ENCODE assay signal across 22 cellular contexts in the genomic region with DNA sequence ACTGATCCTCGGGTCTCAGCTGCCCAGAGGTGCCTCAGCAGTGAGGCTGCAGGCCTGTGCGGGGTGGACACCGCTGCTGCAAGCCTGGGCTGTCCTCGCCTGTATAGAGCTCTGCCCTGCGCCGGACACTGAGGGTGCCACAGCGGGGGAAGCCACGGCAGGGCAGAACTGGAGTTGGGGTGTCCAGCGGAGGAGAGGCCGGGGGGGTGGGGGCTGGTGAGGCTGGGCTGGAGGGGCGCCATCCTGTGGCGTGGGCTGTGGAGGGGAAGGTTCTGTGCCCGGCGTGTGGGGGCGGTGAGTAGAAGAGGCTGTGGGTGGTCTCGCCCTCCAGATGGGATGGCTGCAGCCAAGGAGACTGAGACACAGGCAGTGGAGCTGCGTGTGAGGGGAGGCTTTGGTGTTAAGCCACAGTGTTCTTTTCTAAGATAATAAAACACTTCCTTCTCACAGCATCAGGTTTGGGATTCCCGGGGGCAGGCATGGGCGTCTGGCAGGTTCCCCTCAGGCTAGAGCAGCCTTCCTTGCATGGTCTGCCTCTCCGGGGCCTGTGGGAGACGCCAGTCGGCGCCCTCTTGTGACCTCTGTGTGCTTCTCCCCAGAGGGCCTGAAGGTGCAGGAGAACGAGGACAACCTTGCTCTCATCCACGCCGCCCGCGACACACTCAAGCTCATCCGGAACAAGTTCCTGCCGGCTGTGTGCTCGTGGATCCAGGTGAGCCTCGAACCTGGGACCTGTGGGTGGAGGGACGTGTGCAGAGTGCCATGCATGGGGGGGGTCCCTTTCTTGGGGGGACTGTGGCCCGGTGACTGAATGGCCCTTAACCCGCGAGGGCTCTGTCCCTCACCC. TPM values are rescaled to one million over a fixed set of nuclear protein-coding genes. Genes with fewer than 3 reads are reported as not detected.
"Had no signal": no experiment of that assay in that cellular context is flagged by ENCODE, and none has a peak within 500 bp of the region (broad histone marks: within the 10 kb centered on the region; RNA-seq: fewer than 3 reads in every experiment).

No MANE protein-coding gene starts in this region.

- ATAC-seq: activated CD4-positive, alpha-beta T cell treated with anti-CD3 and anti-CD28 coated beads for 36 hours; activated CD8-positive, alpha-beta memory T cell treated with anti-CD3 and anti-CD28 coated beads, Interleukin-2, amount 10 ng/mL, durations not matched to agents 7 days and 5 days; heart right ventricle; left cardiac atrium had no signal

- H3K4me3 ChIP-seq: cardiac muscle cell, esophagus squamous epithelium, heart right ventricle, lung, tibial artery had no signal

- H3K9me3 ChIP-seq: esophagus squamous epithelium, heart right ventricle, tibial artery had no signal

- DNase-seq: activated CD4-positive, alpha-beta memory T cell treated with anti-CD3 and anti-CD28 coated beads for 36 hours; activated CD4-positive, alpha-beta T cell treated with anti-CD3 and anti-CD28 coated beads for 36 hours; activated CD8-positive, alpha-beta memory T cell treated with anti-CD3 and anti-CD28 coated beads, Interleukin-2, amount 10 ng/mL, durations not matched to agents 7 days and 5 days; activated naive CD8-positive, alpha-beta T cell treated with anti-CD3 and anti-CD28 coated beads for 36 hours; effector memory CD4-positive, alpha-beta T cell; esophagus squamous epithelium; heart right ventricle; left cardiac atrium; nephron progenitor cell; occipital lobe; retina; stimulated activated CD4-positive, alpha-beta T cell treated with anti-CD3 and anti-CD28 coated beads, Interleukin-12 subunit alpha, Interleukin-12 subunit beta, amount 100 ng/mL, for 4 hours; stimulated activated CD4-positive, alpha-beta T cell treated with anti-CD3 and anti-CD28 coated beads, Interleukin-1b, Interleukin-23, amount 100 ng/mL, for 48 hours; stimulated activated naive CD4-positive, alpha-beta T cell treated with Interleukin-2 at 50 U/mL for 16 hours; T-helper 2 cell; tibial artery had no signal

- H3K27ac ChIP-seq: cardiac muscle cell, esophagus squamous epithelium, heart right ventricle, tibial artery had no signal

- H3K27me3 ChIP-seq: cardiac muscle cell, esophagus squamous epithelium, heart right ventricle, tibial artery had no signal

- H3K36me3 ChIP-seq: cardiac muscle cell had no signal

RNA-seq across cellular contexts. Expression of a gene that starts 51.9 kb away (rescaled TPM):
- total RNA-seq: activated CD4-positive, alpha-beta memory T cell treated with anti-CD3 and anti-CD28 coated beads for 36 hours; activated CD4-positive, alpha-beta T cell treated with anti-CD3 and anti-CD28 coated beads for 36 hours; activated CD8-positive, alpha-beta memory T cell treated with anti-CD3 and anti-CD28 coated beads, Interleukin-2, amount 10 ng/mL, durations not matched to agents 7 days and 5 days; activated naive CD8-positive, alpha-beta T cell treated with anti-CD3 and anti-CD28 coated beads for 36 hours; cardiac muscle cell; chondrocyte; esophagus squamous epithelium; heart right ventricle; left cardiac atrium; lung; mesothelial cell of epicardium; occipital lobe; subcutaneous adipose tissue; urinary bladder had no signal
- polyA plus RNA-seq: cardiac muscle cell, heart right ventricle, lung, urinary bladder had no signal
